35 cellular contexts compared by ENCODE assay signal in genomic region chr15:88799341-88799740, GRCh38. TPM values are rescaled to one million over a fixed set of nuclear protein-coding genes. Genes with fewer than 3 reads are reported as not detected.
"Had no signal": no experiment of that assay in that cellular context is flagged by ENCODE, and none has a peak within 500 bp of the region (broad histone marks: within the 10 kb centered on the region; RNA-seq: fewer than 3 reads in every experiment).

No MANE protein-coding gene starts in this region.

- H3K36me3 ChIP-seq: adrenal gland, breast epithelium, cardiac muscle cell, esophagus muscularis mucosa, gastrocnemius medialis had no signal

- H3K4me3 ChIP-seq: adrenal gland, body of pancreas, breast epithelium, cardiac muscle cell, esophagus muscularis mucosa, gastrocnemius medialis had no signal

- DNase-seq: activated CD4-positive, alpha-beta memory T cell treated with anti-CD3 and anti-CD28 coated beads for 36 hours; activated CD4-positive, alpha-beta T cell treated with anti-CD3 and anti-CD28 coated beads, Interleukin-2, amount 10 ng/mL, durations not matched to agents 24 days and 14 days; activated CD4-positive, CD25-positive, alpha-beta regulatory T cell; activated CD4-positive, CD25-positive, alpha-beta regulatory T cell treated with anti-CD3 and anti-CD28 coated beads, Interleukin-2, amount 50 U/mL, for 72 hours; activated CD8-positive, alpha-beta memory T cell treated with anti-CD3 and anti-CD28 coated beads, Interleukin-2, amount 10 ng/mL, durations not matched to agents 7 days and 5 days; activated CD8-positive, alpha-beta memory T cell treated with anti-CD3 and anti-CD28 coated beads, Interleukin-2, amount 50 U/mL, for 4 hours; activated CD8-positive, alpha-beta T cell treated with anti-CD3 and anti-CD28 coated beads, Interleukin-2, amount 10 ng/mL, durations not matched to agents 7 days and 5 days; activated effector memory CD4-positive, alpha-beta T cell treated with anti-CD3 and anti-CD28 coated beads, Interleukin-2, amount 50 U/mL, for 16 hours; activated naive CD8-positive, alpha-beta T cell treated with anti-CD3 and anti-CD28 coated beads for 36 hours; activated naive CD8-positive, alpha-beta T cell treated with anti-CD3 and anti-CD28 coated beads, Interleukin-2, amount 50 U/mL, for 24 hours; activated T-cell treated with anti-CD3 and anti-CD28 coated beads, Interleukin-2, amount 50 U/mL, for 1 hour; activated T-cell treated with anti-CD3 and anti-CD28 coated beads, Interleukin-2, amount 50 U/mL, for 48 hours; adrenal gland; amygdala; aorta; body of pancreas; cortex of kidney; dermis blood vessel endothelial cell; effector CD4-positive, alpha-beta T cell; effector memory CD8-positive, alpha-beta T cell; erythroblast; gastrocnemius medialis; glutamatergic neuron; T-helper 2 cell had no signal

- H3K27me3 ChIP-seq: body of pancreas had no signal

- ATAC-seq: activated CD8-positive, alpha-beta memory T cell treated with anti-CD3 and anti-CD28 coated beads, Interleukin-2, amount 10 ng/mL, durations not matched to agents 7 days and 5 days; activated CD8-positive, alpha-beta T cell treated with anti-CD3 and anti-CD28 coated beads, Interleukin-2, amount 10 ng/mL, durations not matched to agents 7 days and 5 days; activated naive CD8-positive, alpha-beta T cell treated with anti-CD3 and anti-CD28 coated beads, Interleukin-2, amount 50 U/mL, for 24 hours; body of pancreas; effector memory CD8-positive, alpha-beta T cell; gastrocnemius medialis had no signal

- H3K27ac ChIP-seq: adrenal gland, body of pancreas, breast epithelium, cardiac muscle cell, esophagus muscularis mucosa, foreskin keratinocyte, gastrocnemius medialis had no signal

- H3K9me3 ChIP-seq: adrenal gland, body of pancreas, breast epithelium, esophagus muscularis mucosa, gastrocnemius medialis had no signal

- H3K4me1 ChIP-seq: adrenal gland, breast epithelium, foreskin keratinocyte, gastrocnemius medialis had no signal

- FAIRE-seq: colon had no signal

RNA-seq across cellular contexts. Expression of gene ACAN, which starts 3.9 kb away (rescaled TPM):
- total RNA-seq: activated CD4-positive, alpha-beta memory T cell treated with anti-CD3 and anti-CD28 coated beads for 36 hours; activated CD4-positive, alpha-beta T cell treated with anti-CD3 and anti-CD28 coated beads for 36 hours; activated CD4-positive, alpha-beta T cell treated with anti-CD3 and anti-CD28 coated beads, Interleukin-2, amount 10 ng/mL, durations not matched to agents 24 days and 14 days; activated CD8-positive, alpha-beta memory T cell treated with anti-CD3 and anti-CD28 coated beads for 36 hours; activated CD8-positive, alpha-beta memory T cell treated with anti-CD3 and anti-CD28 coated beads, Interleukin-2, amount 10 ng/mL, durations not matched to agents 7 days and 5 days; activated CD8-positive, alpha-beta T cell treated with anti-CD3 and anti-CD28 coated beads, Interleukin-2, amount 10 ng/mL, durations not matched to agents 7 days and 5 days; activated naive CD4-positive, alpha-beta T cell treated with anti-CD3 and anti-CD28 coated beads for 36 hours; activated naive CD8-positive, alpha-beta T cell treated with anti-CD3 and anti-CD28 coated beads for 36 hours; activated T-helper 1 cell treated with anti-CD3 and anti-CD28 coated beads, Interleukin-12 subunit alpha, Interleukin-12 subunit beta, Interleukin-2, Interleukin-4 antibody, amounts not matched to agents 30 ng/mL and 10 ng/mL and 1 ng/mL, durations not matched to agents 14 hours and 24 hours and 36 hours; activated T-helper 2 cell treated with anti-CD3 and anti-CD28 coated beads, Interferon-gamma antibody, Interleukin-2, Interleukin-4, amounts not matched to agents 10 μg/mL and 5 μg/mL and 100 μg/mL, durations not matched to agents 14 hours and 24 hours and 36 hours; foreskin keratinocyte; T-helper 1 cell treated with Interleukin-12 subunit alpha and Interleukin-12 subunit beta and Interleukin-4 antibody, amounts not matched to agents 30 ng/mL and 1 ng/mL, for 36 hours had no signal
